23 cellular contexts compared by ENCODE assay signal in the genomic region with DNA sequence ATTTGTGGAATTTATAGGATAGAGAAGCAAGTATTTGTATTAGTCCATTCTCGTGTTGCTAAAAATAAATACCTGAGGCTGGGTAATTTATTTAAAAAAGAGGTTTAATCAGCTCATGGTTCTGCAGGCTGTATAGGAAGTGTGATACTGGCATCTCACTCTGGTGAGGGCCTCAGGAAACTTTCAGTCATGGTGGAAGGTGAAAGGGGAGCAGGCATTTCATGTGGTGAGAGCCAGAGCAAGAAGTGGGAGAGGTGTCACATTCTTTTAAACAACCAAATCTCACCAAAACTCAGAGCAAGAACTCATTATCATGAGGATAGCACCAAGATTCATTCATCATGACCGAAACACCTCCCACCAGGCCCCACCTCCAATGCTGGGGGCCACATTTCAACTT.
"Had no signal": no experiment of that assay in that cellular context is flagged by ENCODE, and none has a peak within 500 bp of the region (broad histone marks: within the 10 kb centered on the region; RNA-seq: fewer than 3 reads in every experiment).

No MANE protein-coding gene starts in this region.

- H3K27ac Mint-ChIP-seq: activated CD4-positive, alpha-beta memory T cell treated with anti-CD3 and anti-CD28 coated beads for 36 hours; activated CD4-positive, alpha-beta T cell treated with anti-CD3 and anti-CD28 coated beads, Interleukin-2, amount 10 ng/mL, durations not matched to agents 7 days and 5 days; activated naive CD4-positive, alpha-beta T cell treated with anti-CD3 and anti-CD28 coated beads for 36 hours; activated T-helper 17 cell treated with anti-CD3 and anti-CD28 coated beads, Interleukin-2, amount 50 U/mL, for 72 hours; T-helper 1 cell treated with Interleukin-12 subunit alpha and Interleukin-12 subunit beta and Interleukin-4 antibody, amounts not matched to agents 30 μg/mL and 1 μg/mL, for 36 hours; WTC11 had no signal

- H3K4me1 Mint-ChIP-seq: activated T-helper 17 cell treated with anti-CD3 and anti-CD28 coated beads, Interleukin-2, amount 50 U/mL, for 72 hours had no signal

- H3K4me1 ChIP-seq: Peyer's patch had no signal

- H3K9me3 Mint-ChIP-seq: activated CD4-positive, alpha-beta memory T cell treated with anti-CD3 and anti-CD28 coated beads for 36 hours; activated CD4-positive, alpha-beta T cell treated with anti-CD3 and anti-CD28 coated beads, Interleukin-2, amount 10 ng/mL, durations not matched to agents 7 days and 5 days; activated T-cell treated with anti-CD3 and anti-CD28 coated beads, Interleukin-2, amount 50 U/mL, for 4 hours; activated T-helper 17 cell treated with anti-CD3 and anti-CD28 coated beads, Interleukin-2, amount 50 U/mL, for 72 hours; T-helper 1 cell treated with Interleukin-12 subunit alpha and Interleukin-12 subunit beta and Interleukin-4 antibody, amounts not matched to agents 30 μg/mL and 1 μg/mL, for 36 hours had no signal

- H3K9me3 ChIP-seq: Peyer's patch had no signal

- H3K4me3 ChIP-seq: cardiac muscle cell, Peyer's patch had no signal

- DNase-seq: activated CD4-positive, alpha-beta memory T cell treated with anti-CD3 and anti-CD28 coated beads for 36 hours; activated CD4-positive, alpha-beta T cell treated with anti-CD3 and anti-CD28 coated beads, Interleukin-2, amount 10 ng/mL, durations not matched to agents 7 days and 5 days; activated CD4-positive, CD25-positive, alpha-beta regulatory T cell treated with anti-CD3 and anti-CD28 coated beads, Interleukin-2, amount 50 U/mL, for 72 hours; activated CD8-positive, alpha-beta memory T cell treated with anti-CD3 and anti-CD28 coated beads, Interleukin-2, amount 50 U/mL, for 48 hours; activated gamma-delta T cell; activated naive CD4-positive, alpha-beta T cell treated with anti-CD3 and anti-CD28 coated beads for 36 hours; activated T-cell treated with anti-CD3 and anti-CD28 coated beads, Interleukin-2, amount 50 U/mL, for 4 hours; brain microvascular endothelial cell; Kasumi-1; KBM-7; NCI-H1105 treated with DMSO at 0.1 percent for 48 hours; NCI-H1436 treated with DMSO at 0.1 percent for 48 hours; NCI-H187; NCI-H2081 treated with DMSO at 0.1 percent for 48 hours; NCI-H446; NCI-H524; Peyer's patch; Right ventricle myocardium superior had no signal

- H3K27ac ChIP-seq: cardiac muscle cell, Peyer's patch, RWPE1 had no signal

- H3K4me3 Mint-ChIP-seq: activated CD4-positive, alpha-beta memory T cell treated with anti-CD3 and anti-CD28 coated beads for 36 hours; activated CD4-positive, alpha-beta T cell treated with anti-CD3 and anti-CD28 coated beads, Interleukin-2, amount 10 ng/mL, durations not matched to agents 7 days and 5 days; activated naive CD4-positive, alpha-beta T cell treated with anti-CD3 and anti-CD28 coated beads for 36 hours; activated T-cell treated with anti-CD3 and anti-CD28 coated beads, Interleukin-2, amount 50 U/mL, for 4 hours; activated T-helper 17 cell treated with anti-CD3 and anti-CD28 coated beads, Interleukin-2, amount 50 U/mL, for 72 hours; T-helper 1 cell treated with Interleukin-12 subunit alpha and Interleukin-12 subunit beta and Interleukin-4 antibody, amounts not matched to agents 30 μg/mL and 1 μg/mL, for 36 hours; WTC11 had no signal

- ATAC-seq: activated T-helper 17 cell treated with anti-CD3 and anti-CD28 coated beads, Interleukin-2, amount 50 U/mL, for 72 hours; WTC11 had no signal

- H3K27me3 ChIP-seq: brain microvascular endothelial cell, cardiac muscle cell, Peyer's patch had no signal

- H3K27me3 Mint-ChIP-seq: activated CD4-positive, alpha-beta memory T cell treated with anti-CD3 and anti-CD28 coated beads for 36 hours; activated CD4-positive, alpha-beta T cell treated with anti-CD3 and anti-CD28 coated beads, Interleukin-2, amount 10 ng/mL, durations not matched to agents 7 days and 5 days; activated T-helper 17 cell treated with anti-CD3 and anti-CD28 coated beads, Interleukin-2, amount 50 U/mL, for 72 hours had no signal
